ENCODE assay signal across 8 cellular contexts in the genomic region with DNA sequence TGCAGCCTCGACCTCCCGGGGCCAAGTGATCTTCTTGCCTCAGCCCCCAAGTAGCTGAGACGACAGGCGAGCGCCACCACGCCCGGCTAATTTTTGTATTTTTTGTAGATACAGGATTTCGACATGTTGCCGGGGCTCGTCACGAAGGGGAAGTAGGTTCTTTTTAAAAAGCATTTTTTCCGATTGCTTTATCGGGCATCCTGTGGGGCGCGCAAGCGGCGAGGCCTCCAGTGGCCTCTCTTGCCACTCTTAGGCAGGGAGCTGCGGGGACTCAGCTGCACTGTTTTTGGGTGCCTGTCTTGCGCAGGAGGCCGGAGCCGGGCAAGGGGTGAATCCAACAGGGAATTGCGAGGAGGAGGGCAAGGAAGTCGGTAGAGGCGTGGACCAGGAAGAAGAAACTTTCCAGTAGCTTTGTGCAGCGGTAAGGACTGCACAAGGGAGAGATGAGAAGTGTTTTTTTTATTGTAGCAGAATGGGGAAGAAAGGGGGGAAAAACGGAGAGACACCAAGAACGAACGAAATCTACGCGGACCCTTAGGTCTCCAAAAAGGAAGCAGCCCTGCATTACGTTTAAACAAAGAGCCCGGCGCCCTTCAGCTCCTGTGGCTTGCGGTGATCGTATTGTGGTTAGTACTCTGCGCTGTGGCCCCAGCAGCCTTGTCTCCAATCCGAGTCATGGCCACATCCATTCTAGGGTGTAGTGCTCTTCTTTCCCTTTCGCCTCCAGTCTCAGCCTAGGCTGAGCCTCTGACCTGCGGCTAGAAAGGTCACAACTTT.
A peak's percentile ranks its signal among the peaks of the same experiment; 100 is the strongest.
DNase-seq lines count a peak whose midpoint lies in the region; ATAC-seq and TF ChIP-seq lines count a peak whose summit lies in the region.

No MANE protein-coding gene starts in this region.

- no peak for TF ChIP-seq CTCF in heart right ventricle (IDR thresholded peaks at IDR 0.05)

- WGBS in heart right ventricle, 2 donors, result 9 to 12% methylated on average over 39 of the region's 39 CpGs

- peaks cover 0 to 26% (median 12%) of the 10 kb centered on the region in 9 donors for H3K4me1 ChIP-seq in heart right ventricle

- H3K36me3 ChIP-seq in heart right ventricle, result no peaks in the 10 kb centered on the region

- peaks cover 4 to 79% (median 60%) of the 10 kb centered on the region in 7 donors for H3K27me3 ChIP-seq in heart right ventricle

- peak overlapping the region; percentile 13 for H3K4me3 ChIP-seq in Jurkat, Clone E6-1 (ENCODE audit: low read length)
- peak overlapping the region in 9 of 10 donors; percentile 1 to 51 (median 34) for H3K4me3 ChIP-seq in heart right ventricle

- peak overlapping the region in 1 of 10 donors; percentile 81 for H3K27ac ChIP-seq in heart right ventricle

- peak in 6 of 8 donors; percentile 46 to 76 (median 50) for ATAC-seq in heart right ventricle

- intact Hi-C loops in heart right ventricle (cut with DNase I), result loop anchor here in 1 of 10 donors (10.0 kb wide), 1 partner anchor 54 kb away; no protein-coding TSS in a partner anchor

- H3K9me3 ChIP-seq in heart right ventricle, result peaks cover 0 to 6% (median 0%) of the 10 kb centered on the region in 11 donors

- DNase-seq in Jurkat, Clone E6-1 (ENCODE audit: low read depth, low spot score), result peak; percentile 53
- DNase-seq in activated T-cell treated with anti-CD3 and anti-CD28 coated beads, Interleukin-2, amount 50 U/mL, for 1 hour, result peak; percentile 53
- peak in 1 of 2 donors; percentile 23 for DNase-seq in heart right ventricle
- peak; percentile 32 for DNase-seq in stimulated activated CD4-positive, alpha-beta T cell treated with anti-CD3 and anti-CD28 coated beads, Interleukin-4, amount 100 ng/mL, for 1 hour
- no peak for DNase-seq in dermis blood vessel endothelial cell
- no peak for DNase-seq in islet precursor cell
- DNase-seq in NCI-H1694 (lab: John Stamatoyannopoulos, UW), result no peak

- peak; percentile 22 for TF ChIP-seq POLR2A in GM15510 (IDR thresholded peaks at IDR 0.05; ENCODE audit: borderline replicate concordance, extremely low read depth, insufficient read length)

Comparison
In these comparisons a context has a peak if more than half of its experiments do, and no peak if none do; other contexts are left out.
1. DNase-seq: peak in Jurkat, Clone E6-1 (single experiment), activated T-cell treated with anti-CD3 and anti-CD28 coated beads, Interleukin-2, amount 50 U/mL, for 1 hour (single experiment) and stimulated activated CD4-positive, alpha-beta T cell treated with anti-CD3 and anti-CD28 coated beads, Interleukin-4, amount 100 ng/mL, for 1 hour (single experiment); none in dermis blood vessel endothelial cell (single experiment), islet precursor cell (single experiment) and NCI-H1694 (single experiment).